Comparison of ENCODE assay signal across 22 cellular contexts in genomic region chrX:6187256-6187655, GRCh38. TPM values are rescaled to one million over a fixed set of nuclear protein-coding genes. Genes with fewer than 3 reads are reported as not detected.
"Had no signal": no experiment of that assay in that cellular context is flagged by ENCODE, and none has a peak within 500 bp of the region (broad histone marks: within the 10 kb centered on the region; RNA-seq: fewer than 3 reads in every experiment).

No MANE protein-coding gene starts in this region.

- H3K27me3 ChIP-seq: esophagus squamous epithelium, neutrophil, stomach, tibial artery, upper lobe of left lung had no signal

- H3K79me2 ChIP-seq: parathyroid adenoma had no signal

- H3K27ac ChIP-seq: coronary artery, esophagus squamous epithelium, neutrophil, parathyroid adenoma, stomach, tibial artery, upper lobe of left lung had no signal

- H3K4me3 ChIP-seq: coronary artery, esophagus squamous epithelium, lung, smooth muscle cell, stomach, tibial artery, upper lobe of left lung had no signal

- H3K9me3 ChIP-seq: esophagus squamous epithelium, neutrophil, stomach, tibial artery, upper lobe of left lung had no signal

- H3K36me3 Mint-ChIP-seq: memory B cell; natural killer cell; stimulated activated effector memory CD8-positive, alpha-beta T cell treated with anti-CD3 and anti-CD28 coated beads, Interleukin-12 subunit alpha, Interleukin-12 subunit beta, amount 100 ng/mL, for 72 hours had no signal

- H3K36me3 ChIP-seq: esophagus squamous epithelium, neutrophil, stomach, tibial artery, upper lobe of left lung had no signal

- H3K27me3 Mint-ChIP-seq: memory B cell, progenitor cell of endocrine pancreas had no signal

- H2AFZ ChIP-seq: parathyroid adenoma had no signal

- H3K4me3 Mint-ChIP-seq: memory B cell; natural killer cell; stimulated activated effector memory CD8-positive, alpha-beta T cell treated with anti-CD3 and anti-CD28 coated beads, Interleukin-12 subunit alpha, Interleukin-12 subunit beta, amount 100 ng/mL, for 72 hours had no signal

- H3K4me1 ChIP-seq: esophagus squamous epithelium, parathyroid adenoma, stomach, tibial artery, upper lobe of left lung had no signal

- H3K4me1 Mint-ChIP-seq: memory B cell; natural killer cell; stimulated activated effector memory CD8-positive, alpha-beta T cell treated with anti-CD3 and anti-CD28 coated beads, Interleukin-12 subunit alpha, Interleukin-12 subunit beta, amount 100 ng/mL, for 72 hours had no signal

- ATAC-seq: left lobe of liver; natural killer cell; sciatic nerve; stimulated activated effector memory CD8-positive, alpha-beta T cell treated with anti-CD3 and anti-CD28 coated beads, Interleukin-12 subunit alpha, Interleukin-12 subunit beta, amount 100 ng/mL, for 72 hours had no signal

- DNase-seq: dermis blood vessel endothelial cell; effector memory CD4-positive, alpha-beta T cell; esophagus squamous epithelium; kidney; natural killer cell; stimulated activated CD4-positive, alpha-beta T cell treated with anti-CD3 and anti-CD28 coated beads, Interleukin-2, amount 100 ng/mL, for 24 hours; stimulated activated CD4-positive, alpha-beta T cell treated with anti-CD3 and anti-CD28 coated beads, Interleukin-4, amount 100 ng/mL, for 24 hours; stimulated activated naive CD4-positive, alpha-beta T cell treated with Interleukin-2 at 50 U/mL for 16 hours; stomach; tibial artery; upper lobe of left lung had no signal

- H3K27ac Mint-ChIP-seq: memory B cell; natural killer cell; progenitor cell of endocrine pancreas; stimulated activated effector memory CD8-positive, alpha-beta T cell treated with anti-CD3 and anti-CD28 coated beads, Interleukin-12 subunit alpha, Interleukin-12 subunit beta, amount 100 ng/mL, for 72 hours had no signal

- H3K9me3 Mint-ChIP-seq: memory B cell; stimulated activated effector memory CD8-positive, alpha-beta T cell treated with anti-CD3 and anti-CD28 coated beads, Interleukin-12 subunit alpha, Interleukin-12 subunit beta, amount 100 ng/mL, for 72 hours had no signal

- H3K9ac ChIP-seq: parathyroid adenoma had no signal

- H3K4me2 ChIP-seq: smooth muscle cell had no signal

RNA-seq across cellular contexts. Expression of gene NLGN4X, which starts 41.4 kb away (rescaled TPM):
- total RNA-seq: endothelial cell of umbilical vein, natural killer cell had no signal
